Comparison of ENCODE assay signal across 18 cellular contexts in the genomic region with DNA sequence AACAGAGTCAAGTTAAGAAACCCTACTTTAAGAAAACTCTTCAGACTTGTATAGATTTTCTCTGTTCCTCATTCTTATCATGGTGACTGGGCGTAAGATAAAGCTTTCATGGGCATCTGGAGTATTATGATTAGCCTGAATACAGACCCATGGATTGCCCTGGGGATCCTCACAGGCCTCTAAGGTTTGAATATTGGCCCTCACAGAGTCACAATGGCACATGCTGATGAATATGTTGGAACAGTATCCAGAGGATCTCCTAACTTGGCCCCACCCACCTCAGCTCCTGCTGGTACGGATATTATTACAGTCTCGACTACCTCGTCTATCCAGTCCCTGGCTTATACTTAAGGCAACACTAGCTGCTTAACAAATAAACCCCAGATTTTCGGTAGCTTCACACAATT. TPM values are rescaled to one million over a fixed set of nuclear protein-coding genes. Genes with fewer than 3 reads are reported as not detected.
DNase-seq lines count a peak whose midpoint lies in the region; ATAC-seq, FAIRE-seq and TF ChIP-seq lines count a peak whose summit lies in the region.
"Had no signal": no experiment of that assay in that cellular context is flagged by ENCODE, and none has a peak within 500 bp of the region (broad histone marks: within the 10 kb centered on the region; RNA-seq: fewer than 3 reads in every experiment).

No MANE protein-coding gene starts in this region.

- TF ChIP-seq EP300 in K562 (IDR thresholded peaks at IDR 0.05; ENCODE audit: low read length) = peak; percentile 69

- no peak overlapping the region for H3K27ac Mint-ChIP-seq in activated naive CD4-positive, alpha-beta T cell treated with anti-CD3 and anti-CD28 coated beads, Interleukin-2, amount 10 ng/mL, durations not matched to agents 7 days and 5 days
- H3K27ac Mint-ChIP-seq: nephron had no signal

- peaks cover 91% of the 10 kb centered on the region for H3K79me2 ChIP-seq in K562 (ENCODE audit: control insufficient read depth, insufficient read depth, low read length)

- no peaks in the 10 kb centered on the region; the same call in 2 of the 3 replicates for H3K36me3 ChIP-seq in K562 (ENCODE audit: control insufficient read depth, insufficient read depth, low read length)
- H3K36me3 ChIP-seq: SJSA1, upper lobe of right lung had no signal

- intact Hi-C loops in K562 (cut with micrococcal nuclease) = loop anchor here (10.0 kb wide), 1 partner anchor 467 kb away; the partner anchor contains the start of gene NAP1L1

- H4K20me1 ChIP-seq in K562 (replicated peaks; ENCODE audit: control insufficient read depth, insufficient read depth, low read length) = peaks cover 19% of the 10 kb centered on the region; the same call in 1 of the 2 replicates

- CTCF ChIA-PET in K562 (lab: Yijun Ruan, JAX; ENCODE audit: low intra/inter-chr PET ratio) = no interaction called here
- CTCF ChIA-PET in activated naive CD4-positive, alpha-beta T cell treated with anti-CD3 and anti-CD28 coated beads, Interleukin-2, amount 10 ng/mL, durations not matched to agents 7 days and 5 days (lab: Charles Lee) = interaction anchor here (1.0 kb wide), 1 partner anchor 36 kb away, joined by 3 read pairs; no protein-coding TSS in a partner anchor

- no peaks in the 10 kb centered on the region for H3K9me3 ChIP-seq in K562 (replicated peaks; ENCODE audit: control insufficient read depth, insufficient read depth, low read depth, low read length)
- H3K9me3 ChIP-seq: SJSA1, upper lobe of right lung had no signal

- in situ Hi-C loops in K562 (cut with MboI) = no loop called here

- WGBS in K562 (ENCODE audit: insufficient coverage, low coverage, missing lambda C conversion rate) = 1% methylated on average over 5 of the region's 5 CpGs

- DNase-seq in GM12891 (ENCODE audit: insufficient read length, low spot score) = no peak
- peak; percentile 23 to 80 (median 43) for DNase-seq in K562 (ENCODE audit: extremely low read depth in 1 of 4, low spot score in 3 of 4)
- DNase-seq in activated naive CD4-positive, alpha-beta T cell treated with anti-CD3 and anti-CD28 coated beads, Interleukin-2, amount 10 ng/mL, durations not matched to agents 7 days and 5 days = no peak
- no peak for DNase-seq in SK-N-DZ (ENCODE audit: low spot score)
- DNase-seq: amniotic stem cell; DMS153; NCI-H187; right cardiac atrium; stimulated activated CD4-positive, alpha-beta T cell treated with anti-CD3 and anti-CD28 coated beads, Interleukin-2, amount 100 ng/mL, for 48 hours; upper lobe of right lung had no signal

- no peak overlapping the region for H3K4me3 ChIP-seq in K562
- H3K4me3 ChIP-seq: SJSA1, upper lobe of right lung had no signal

- peak overlapping the region; percentile 7; the same call in 1 of the 2 replicates for H3K4me2 ChIP-seq in K562 (ENCODE audit: insufficient read depth, low read length)
- H3K4me2 ChIP-seq: KMS-11 had no signal

- POLR2A ChIA-PET in K562 (lab: Yijun Ruan, JAX) = interaction anchor here (1.0 to 2.6 kb wide), 4 partner anchors 8 to 12 kb away, joined by 3 to 10 read pairs (median 6); partner anchors contain the start of gene OSBPL8

- H3K9me3 Mint-ChIP-seq in activated naive CD4-positive, alpha-beta T cell treated with anti-CD3 and anti-CD28 coated beads, Interleukin-2, amount 10 ng/mL, durations not matched to agents 7 days and 5 days = no peaks in the 10 kb centered on the region
- H3K9me3 Mint-ChIP-seq: nephron had no signal

- FAIRE-seq in GM12891 (lab: Jason Lieb, UNC) = no peak
- FAIRE-seq in K562 (lab: Jason Lieb, UNC) = peak; percentile 85
- FAIRE-seq: colon had no signal

- H2AFZ ChIP-seq in K562 (ENCODE audit: low read depth, low read length) = no peak overlapping the region

- H3K4me1 Mint-ChIP-seq in activated naive CD4-positive, alpha-beta T cell treated with anti-CD3 and anti-CD28 coated beads, Interleukin-2, amount 10 ng/mL, durations not matched to agents 7 days and 5 days = peaks cover 74% of the 10 kb centered on the region

- TF ChIP-seq RAD21 in K562 (CRISPR knock-in tag; conservative IDR thresholded peaks at IDR 0.05 in 1 of 2, IDR thresholded peaks at IDR 0.05 in 1 of 2) = no peak

- H3K36me3 Mint-ChIP-seq in activated naive CD4-positive, alpha-beta T cell treated with anti-CD3 and anti-CD28 coated beads, Interleukin-2, amount 10 ng/mL, durations not matched to agents 7 days and 5 days = peaks cover 41% of the 10 kb centered on the region

- no peak overlapping the region for H3K4me3 Mint-ChIP-seq in activated naive CD4-positive, alpha-beta T cell treated with anti-CD3 and anti-CD28 coated beads, Interleukin-2, amount 10 ng/mL, durations not matched to agents 7 days and 5 days
- H3K4me3 Mint-ChIP-seq: nephron had no signal

- TF ChIP-seq POLR2A in GM12891 (IDR thresholded peaks at IDR 0.05; ENCODE audit: low read depth, low read length) = no peak
- no peak for TF ChIP-seq POLR2A in K562 (conservative IDR thresholded peaks at IDR 0.05)

- no peaks in the 10 kb centered on the region for H3K9me1 ChIP-seq in K562 (ENCODE audit: control insufficient read depth, insufficient read depth, low read length)

- BruUV-seq in K562 (replicated peaks; lab: Mats Ljungman, UMichigan) = no TSS peak

- peak overlapping the region; percentile 26; the same call in 1 of the 3 replicates for H3K27ac ChIP-seq in K562 (ENCODE audit: extremely low read depth, low read depth, low read length)
- H3K27ac ChIP-seq: KMS-11, SJSA1, upper lobe of right lung had no signal

- TF ChIP-seq CTCF in K562 (IDR thresholded peaks at IDR 0.05 in 2 of 3, conservative IDR thresholded peaks at IDR 0.05 in 1 of 3; ENCODE audit: insufficient read depth in 2 of 3, low read depth in 1 of 3, low read length in 3 of 3) = no peak

- no peaks in the 10 kb centered on the region for H3K27me3 Mint-ChIP-seq in activated naive CD4-positive, alpha-beta T cell treated with anti-CD3 and anti-CD28 coated beads, Interleukin-2, amount 10 ng/mL, durations not matched to agents 7 days and 5 days

- no peak overlapping the region for H3K9ac ChIP-seq in K562 (ENCODE audit: insufficient read depth in 1 of 2, low read depth in 2 of 2, low read length in 2 of 2)
- H3K9ac ChIP-seq: KMS-11 had no signal

- peaks cover 11 to 49% of the 10 kb centered on the region in 2 experiments for H3K4me1 ChIP-seq in K562 (replicated peaks in 1 of 2; ENCODE audit: control insufficient read depth in 2 of 2, insufficient read depth in 2 of 2, low read length in 2 of 2)

- ATAC-seq in GM21529 (IDR thresholded peaks at IDR 0.05; ENCODE audit: unreplicated experiment) = peak; percentile 71
- peak; percentile 50 for ATAC-seq in HG03521 (IDR thresholded peaks at IDR 0.05; ENCODE audit: unreplicated experiment)
- ATAC-seq in K562 = peak; percentile 80
- ATAC-seq in HG02642 (IDR thresholded peaks at IDR 0.05; ENCODE audit: poor library complexity, unreplicated experiment) = no peak
- no peak for ATAC-seq in GM19324 (IDR thresholded peaks at IDR 0.05; ENCODE audit: low FRiP score, unreplicated experiment)
- ATAC-seq: upper lobe of right lung had no signal

- H3K27me3 ChIP-seq in K562 (ENCODE audit: control insufficient read depth in 2 of 2, insufficient read depth in 2 of 2, low read length in 2 of 2) = no peaks in the 10 kb centered on the region
- H3K27me3 ChIP-seq: SJSA1, upper lobe of right lung had no signal

TF ChIP-seq in GM12891, 5 proteins besides CTCF, POLR2A, EP300 and RAD21:
- TF ChIP-seq SPI1 (IDR thresholded peaks at IDR 0.05; ENCODE audit: low read depth, low read length) = peak; percentile 78; the same call in 1 of the 2 replicates
- no peak for TF ChIP-seq TAF1 (IDR thresholded peaks at IDR 0.05; ENCODE audit: low read depth, low read length)

TF ChIP-seq in K562, 482 proteins besides CTCF, POLR2A, EP300 and RAD21 (continues in another document):
- TF ChIP-seq RCOR1 (IDR thresholded peaks at IDR 0.05; ENCODE audit: borderline replicate concordance in 1 of 2, low read depth in 2 of 2, low read length in 2 of 2) (peak in 1 of 2 experiments; percentile 60; a peak in 1 of 4 replicates), SLC30A9 (CRISPR knock-in tag; IDR thresholded peaks at IDR 0.05) (no peak), EHMT2 (IDR thresholded peaks at IDR 0.05) (0 out of 2 replicates have a peak, but pooled peaks have one; percentile 17), ZBTB5 (IDR thresholded peaks at IDR 0.05) (no peak)

RNA-seq across cellular contexts. Expression of gene OSBPL8, which starts 8.1 kb away (rescaled TPM):
- 10.0 TPM for polyA plus RNA-seq in GM12891 (2012; ENCODE audit: low read depth, missing spikeins)
- 52.8 and 159 TPM in 2 replicates for total RNA-seq in K562 (2011; cell fraction: chromatin; rRNA removed; ENCODE audit: low replicate concordance)
- 43.4 and 53.4 TPM in 2 replicates for total RNA-seq in K562 (2011; cell fraction: nucleolus; rRNA removed)
- total RNA-seq in K562 (2011; cell fraction: nucleoplasm; rRNA removed) = 46.3 and 48.5 TPM in 2 replicates
- 28.3 and 32.1 TPM in 2 replicates for total RNA-seq in K562 (2014; rRNA removed)
- 81.0 and 94.9 TPM in 2 replicates for total RNA-seq in K562 (2014; rRNA removed; fragmentation: Illumina TruSeq; extraction: Trizol)
- total RNA-seq in K562 (2015; rRNA removed; fragmentation: Illumina TruSeq; extraction: Trizol) = 70.2 and 78.3 TPM in 2 replicates
- 82.7 and 88.6 TPM in 2 replicates for total RNA-seq in K562 (2021)
- polyA plus RNA-seq in K562 (2011; rRNA removed) = 34.2 and 52.7 TPM in 2 replicates
- polyA plus RNA-seq in K562 (2011; cell fraction: cytosol; rRNA removed) = 15.3 and 41.1 TPM in 2 replicates
- polyA plus RNA-seq in K562 (2011; cell fraction: nucleus; rRNA removed) = 19.3 and 21.6 TPM in 2 replicates
- polyA plus RNA-seq in K562 (2012) = 28.9 and 29.0 TPM in 2 replicates
- 36.2 and 42.8 TPM in 2 replicates for polyA plus RNA-seq in K562 (2014; fragmentation: Illumina TruSeq; extraction: Trizol)
- 10 to 100 TPM; 17.4 to 19.9 TPM for polyA plus RNA-seq in K562 (2014; fragmentation: Nextera tagmentation; extraction: Ambion mirVana)
- 25.6 and 31.4 TPM in 2 replicates for polyA plus RNA-seq in K562 (2014; rRNA removed)
- 334 and 360 TPM in 2 replicates for polyA minus RNA-seq in K562 (2011; rRNA and poly(A)+ RNA removed)
- 66.7 and 80.0 TPM in 2 replicates for polyA minus RNA-seq in K562 (2011; cell fraction: cytosol; rRNA and poly(A)+ RNA removed)
- polyA minus RNA-seq in K562 (2011; cell fraction: nucleus; rRNA and poly(A)+ RNA removed) = 73.6 and 124 TPM in 2 replicates
- polyA plus RNA-seq in SK-N-DZ (2014; cell fraction: cytosol; rRNA removed) = 58.0 and 65.6 TPM in 2 replicates
- 38.9 and 51.6 TPM in 2 replicates for polyA plus RNA-seq in SK-N-DZ (2014; cell fraction: nucleus; rRNA removed)

Comparison
In these comparisons a context has a peak if more than half of its experiments do, and no peak if none do; other contexts are left out.
1. DNase-seq: peak in K562 (4 of 4); none in GM12891 (single experiment), activated naive CD4-positive, alpha-beta T cell treated with anti-CD3 and anti-CD28 coated beads, Interleukin-2, amount 10 ng/mL, durations not matched to agents 7 days and 5 days (single experiment) and SK-N-DZ (single experiment).
2. ATAC-seq: peak in GM21529 (single experiment), HG03521 (single experiment) and K562 (single experiment); none in HG02642 (single experiment) and GM19324 (single experiment).